Comparison of ENCODE assay signal across 10 cellular contexts in the genomic region with DNA sequence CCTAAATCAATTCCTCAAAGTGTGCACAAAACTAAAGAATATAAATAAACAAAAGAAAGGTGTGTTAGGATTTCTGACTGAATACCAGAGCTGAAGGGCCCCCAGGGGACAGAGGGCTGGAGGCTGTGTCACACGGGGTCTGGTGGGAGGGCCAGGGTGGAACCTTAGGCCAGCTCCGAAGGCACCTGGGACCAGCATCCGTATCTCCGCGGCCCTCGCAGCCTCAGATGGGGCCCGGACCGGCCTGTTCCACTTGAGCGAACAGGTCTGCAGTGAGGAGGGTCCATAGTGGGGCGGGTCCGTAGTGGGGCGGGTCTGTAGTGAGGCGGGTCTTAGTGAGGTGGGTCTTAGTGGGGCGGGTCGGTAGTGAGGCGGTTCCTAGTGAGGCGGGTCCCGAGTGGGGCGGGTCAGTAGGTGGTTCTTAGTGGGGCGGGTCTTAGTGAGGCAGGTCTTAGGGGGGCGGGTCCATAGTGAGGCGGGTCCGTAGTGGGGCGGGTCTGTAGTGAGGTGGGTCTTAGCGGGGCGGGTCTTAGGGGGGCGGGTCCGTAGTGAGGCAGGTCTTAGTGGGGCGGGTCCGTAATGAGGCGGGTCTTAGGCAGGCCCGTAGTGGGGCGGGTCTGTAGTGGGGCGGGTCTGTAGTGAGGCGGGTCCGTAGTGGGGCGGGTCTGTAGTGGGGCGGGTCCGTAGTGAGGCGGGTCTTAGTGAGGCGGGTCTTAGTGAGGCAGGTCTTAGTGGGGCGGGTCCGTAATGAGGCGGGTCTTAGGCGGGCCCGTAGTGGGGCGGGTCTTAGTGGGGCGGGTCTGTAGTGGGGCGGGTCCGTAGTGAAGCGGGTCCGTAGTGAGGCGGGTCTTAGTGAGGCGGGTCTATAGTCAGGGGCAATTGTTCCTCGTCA. TPM values are rescaled to one million over a fixed set of nuclear protein-coding genes. Genes with fewer than 3 reads are reported as not detected.
A peak's percentile ranks its signal among the peaks of the same experiment; 100 is the strongest.
DNase-seq lines count a peak whose midpoint lies in the region; ATAC-seq and TF ChIP-seq lines count a peak whose summit lies in the region.
"Had no signal": no experiment of that assay in that cellular context is flagged by ENCODE, and none has a peak within 500 bp of the region (broad histone marks: within the 10 kb centered on the region; RNA-seq: fewer than 3 reads in every experiment).

No MANE protein-coding gene starts in this region.

- H3K27ac ChIP-seq in cardiac muscle cell, result peak overlapping the region; percentile 59
- H3K27ac ChIP-seq: A549, psoas muscle had no signal

- no peak overlapping the region for H3K4me3 ChIP-seq in cardiac muscle cell
- H3K4me3 ChIP-seq: A549, psoas muscle had no signal

- peak; percentile 57 for ATAC-seq in stimulated activated memory B cell treated with anti-CD40 and anti-IgM and Interleukin-4, amounts not matched to agents 10 μg/mL and 1 μg/mL and 100 μg/mL, for 72 hours
- no peak for ATAC-seq in HG02571 (IDR thresholded peaks at IDR 0.05; ENCODE audit: unreplicated experiment)
- ATAC-seq: psoas muscle had no signal

- no peaks in the 10 kb centered on the region for H3K9me3 Mint-ChIP-seq in T-helper 2 cell treated with Interferon-gamma antibody and Interleukin-4, amounts not matched to agents 5 μg/mL and 100 μg/mL, for 36 hours
- H3K9me3 Mint-ChIP-seq in stimulated activated memory B cell treated with anti-CD40 and anti-IgM and Interleukin-4, amounts not matched to agents 10 μg/mL and 1 μg/mL and 100 μg/mL, for 72 hours, result peaks cover 2% of the 10 kb centered on the region

- H3K4me3 Mint-ChIP-seq in T-helper 2 cell treated with Interferon-gamma antibody and Interleukin-4, amounts not matched to agents 5 μg/mL and 100 μg/mL, for 36 hours, result no peak overlapping the region
- peak overlapping the region; percentile 36 for H3K4me3 Mint-ChIP-seq in stimulated activated memory B cell treated with anti-CD40 and anti-IgM and Interleukin-4, amounts not matched to agents 10 μg/mL and 1 μg/mL and 100 μg/mL, for 72 hours

- H3K36me3 ChIP-seq in cardiac muscle cell, result no peaks in the 10 kb centered on the region

- H3K36me3 Mint-ChIP-seq in T-helper 2 cell treated with Interferon-gamma antibody and Interleukin-4, amounts not matched to agents 5 μg/mL and 100 μg/mL, for 36 hours (ENCODE audit: low read depth), result peaks cover 10% of the 10 kb centered on the region
- peaks cover 41% of the 10 kb centered on the region for H3K36me3 Mint-ChIP-seq in stimulated activated memory B cell treated with anti-CD40 and anti-IgM and Interleukin-4, amounts not matched to agents 10 μg/mL and 1 μg/mL and 100 μg/mL, for 72 hours

- peak overlapping the region; percentile 72 for H3K27ac Mint-ChIP-seq in T-helper 2 cell treated with Interferon-gamma antibody and Interleukin-4, amounts not matched to agents 5 μg/mL and 100 μg/mL, for 36 hours
- H3K27ac Mint-ChIP-seq in stimulated activated memory B cell treated with anti-CD40 and anti-IgM and Interleukin-4, amounts not matched to agents 10 μg/mL and 1 μg/mL and 100 μg/mL, for 72 hours, result peak overlapping the region; percentile 54

- H3K9me3 ChIP-seq in cardiac muscle cell (ENCODE audit: low read depth), result no peaks in the 10 kb centered on the region
- H3K9me3 ChIP-seq: A549, psoas muscle had no signal

- H3K4me1 ChIP-seq in cardiac muscle cell (ENCODE audit: low read depth), result peaks cover 11% of the 10 kb centered on the region
- H3K4me1 ChIP-seq: A549 had no signal

- peaks cover 15% of the 10 kb centered on the region for H3K4me1 Mint-ChIP-seq in T-helper 2 cell treated with Interferon-gamma antibody and Interleukin-4, amounts not matched to agents 5 μg/mL and 100 μg/mL, for 36 hours (ENCODE audit: low read depth)
- H3K4me1 Mint-ChIP-seq in stimulated activated memory B cell treated with anti-CD40 and anti-IgM and Interleukin-4, amounts not matched to agents 10 μg/mL and 1 μg/mL and 100 μg/mL, for 72 hours, result peaks cover 67% of the 10 kb centered on the region

- DNase-seq in DMS53 (lab: John Stamatoyannopoulos, UW) (peak; percentile 29), DMS53 treated with DMSO at 0.1 percent for 48 hours (lab: John Stamatoyannopoulos, UW; ENCODE audit: unreplicated experiment) (no peak), cardiac muscle cell (ENCODE audit: low read depth in 1 of 2, low spot score in 1 of 2) (peak; percentile 30 to 83), anterior cingulate cortex (lab: John Stamatoyannopoulos, UW) (no peak), HT-29 (ENCODE audit: low spot score) (no peak)
- DNase-seq in T-helper 2 cell treated with Interferon-gamma antibody and Interleukin-4, amounts not matched to agents 5 μg/mL and 100 μg/mL, for 36 hours (ENCODE audit: low spot score), result no peak

- TF ChIP-seq CTCF in cardiac muscle cell (IDR thresholded peaks at IDR 0.05; ENCODE audit: low read depth, low read length), result no peak

- no peaks in the 10 kb centered on the region for H3K27me3 ChIP-seq in cardiac muscle cell

- no peaks in the 10 kb centered on the region for H3K27me3 Mint-ChIP-seq in T-helper 2 cell treated with Interferon-gamma antibody and Interleukin-4, amounts not matched to agents 5 μg/mL and 100 μg/mL, for 36 hours (ENCODE audit: low read depth)
- peaks cover 69% of the 10 kb centered on the region for H3K27me3 Mint-ChIP-seq in stimulated activated memory B cell treated with anti-CD40 and anti-IgM and Interleukin-4, amounts not matched to agents 10 μg/mL and 1 μg/mL and 100 μg/mL, for 72 hours

RNA-seq across cellular contexts. Expression of a gene that starts 15.1 kb away (rescaled TPM):
- total RNA-seq in cardiac muscle cell, result 11.2 and 16.3 TPM in 2 replicates
- 4.4 and 7.5 TPM in 2 replicates for polyA plus RNA-seq in cardiac muscle cell
- total RNA-seq in HT-29 (2014; rRNA removed; shearing (Covaris generic)), result 4.1 and 4.3 TPM in 2 replicates

RNA-seq across cellular contexts. Expression of a gene that starts 28.5 kb away (rescaled TPM):
- 1.6 and 5.2 TPM in 2 replicates for total RNA-seq in cardiac muscle cell
- 1.7 and 3.4 TPM in 2 replicates for polyA plus RNA-seq in cardiac muscle cell
- 2.0 and 2.5 TPM in 2 replicates for total RNA-seq in HT-29 (2014; rRNA removed; shearing (Covaris generic))

Comparison
In these comparisons a context has a peak if more than half of its experiments do, and no peak if none do; other contexts are left out.
1. DNase-seq: peak in DMS53 (single experiment) and cardiac muscle cell (2 of 2); none in DMS53 treated with DMSO at 0.1 percent for 48 hours (single experiment), T-helper 2 cell treated with Interferon-gamma antibody and Interleukin-4, amounts not matched to agents 5 μg/mL and 100 μg/mL, for 36 hours (single experiment), anterior cingulate cortex (0 of 58) and HT-29 (single experiment).